In genomic region chr9:84303061-84303460, GRCh38 we compare ENCODE assay signal across 27 cellular contexts. TPM values are rescaled to one million over a fixed set of nuclear protein-coding genes. Genes with fewer than 3 reads are reported as not detected.
"Had no signal": no experiment of that assay in that cellular context is flagged by ENCODE, and none has a peak within 500 bp of the region (broad histone marks: within the 10 kb centered on the region; RNA-seq: fewer than 3 reads in every experiment).

No MANE protein-coding gene starts in this region.

- H2AFZ ChIP-seq: hepatocyte had no signal

- H3K27me3 ChIP-seq: adrenal gland, body of pancreas, esophagus squamous epithelium, gastroesophageal sphincter, heart right ventricle, hepatocyte had no signal

- H3K27ac ChIP-seq: adrenal gland, gastroesophageal sphincter, hepatocyte had no signal

- H3K9me3 ChIP-seq: adrenal gland, body of pancreas, esophagus squamous epithelium, gastroesophageal sphincter, heart right ventricle had no signal

- ATAC-seq: activated CD4-positive, alpha-beta T cell treated with anti-CD3 and anti-CD28 coated beads for 36 hours; activated CD8-positive, alpha-beta T cell treated with anti-CD3 and anti-CD28 coated beads for 36 hours; activated naive CD8-positive, alpha-beta T cell treated with anti-CD3 and anti-CD28 coated beads, Interleukin-2, amount 50 U/mL, for 24 hours; activated T-cell treated with anti-CD3 and anti-CD28 coated beads, Interleukin-2, amount 50 U/mL, for 4 hours; body of pancreas; effector memory CD8-positive, alpha-beta T cell; gastroesophageal sphincter; heart right ventricle had no signal

- DNase-seq: activated CD4-positive, alpha-beta T cell treated with anti-CD3 and anti-CD28 coated beads for 36 hours; activated CD4-positive, alpha-beta T cell treated with anti-CD3 and anti-CD28 coated beads, Interleukin-2, amount 50 U/mL, for 1 hour; activated CD4-positive, alpha-beta T cell treated with anti-CD3 and anti-CD28 coated beads, Interleukin-2, amount 50 U/mL, for 48 hours; activated CD4-positive, CD25-positive, alpha-beta regulatory T cell; activated CD4-positive, CD25-positive, alpha-beta regulatory T cell treated with anti-CD3 and anti-CD28 coated beads, Interleukin-2, amount 50 U/mL, for 72 hours; activated CD8-positive, alpha-beta memory T cell treated with anti-CD3 and anti-CD28 coated beads for 24 hours; activated CD8-positive, alpha-beta T cell treated with anti-CD3 and anti-CD28 coated beads for 36 hours; activated effector memory CD4-positive, alpha-beta T cell treated with anti-CD3 and anti-CD28 coated beads, Interleukin-2, amount 50 U/mL, for 16 hours; activated naive CD4-positive, alpha-beta T cell treated with anti-CD3 and anti-CD28 coated beads for 36 hours; activated naive CD8-positive, alpha-beta T cell treated with anti-CD3 and anti-CD28 coated beads for 36 hours; activated naive CD8-positive, alpha-beta T cell treated with anti-CD3 and anti-CD28 coated beads, Interleukin-2, amount 50 U/mL, for 24 hours; activated T-cell treated with anti-CD3 and anti-CD28 coated beads, Interleukin-2, amount 50 U/mL, for 4 hours; adrenal gland; amygdala; aorta; body of pancreas; caudate nucleus; cortex of kidney; dermis blood vessel endothelial cell; effector CD4-positive, alpha-beta T cell; effector memory CD8-positive, alpha-beta T cell; esophagus squamous epithelium; foreskin melanocyte; heart right ventricle; T-helper 2 cell had no signal

- H3K4me3 ChIP-seq: adrenal gland, body of pancreas, esophagus squamous epithelium, gastroesophageal sphincter, heart right ventricle, hepatocyte had no signal

- H3K36me3 ChIP-seq: adrenal gland, esophagus squamous epithelium, gastroesophageal sphincter, heart right ventricle had no signal

- H3K4me1 ChIP-seq: body of pancreas, gastroesophageal sphincter had no signal

- H3K4me2 ChIP-seq: hepatocyte had no signal

RNA-seq across cellular contexts. Expression of gene SLC28A3, which starts 37.5 kb away (rescaled TPM):
- total RNA-seq: adrenal gland, dermis blood vessel endothelial cell had no signal
- polyA plus RNA-seq: aorta had no signal
